In genomic region chr16:56451753-56452689, GRCh38 we compare ENCODE assay signal across 8 cellular contexts.
A peak's percentile ranks its signal among the peaks of the same experiment; 100 is the strongest.
DNase-seq lines count a peak whose midpoint lies in the region; ATAC-seq, FAIRE-seq and TF ChIP-seq lines count a peak whose summit lies in the region.

No MANE protein-coding gene starts in this region.

- peak; percentile 48 for DNase-seq in DMS53 treated with DMSO at 0.1 percent for 48 hours (lab: John Stamatoyannopoulos, UW; ENCODE audit: unreplicated experiment)
- DNase-seq in GM19239 (ENCODE audit: insufficient read length, low spot score), result no peak
- peak; percentile 32 for DNase-seq in brain microvascular endothelial cell
- peak; percentile 52 for DNase-seq in iris pigment epithelial cell (ENCODE audit: low read depth)
- peak; percentile 38 for DNase-seq in stimulated activated CD8-positive, alpha-beta memory T cell treated with anti-CD3 and anti-CD28 coated beads, Interleukin-4, amount 100 ng/mL, for 48 hours
- DNase-seq in GDM1 (lab: John Stamatoyannopoulos, UW), result no peak

- peak; percentile 57 for FAIRE-seq in GM19239 (lab: Jason Lieb, UNC)

- in situ Hi-C loops in brain microvascular endothelial cell (cut with HindIII; ENCODE audit: low pct_ligation_motif_present, low sequenced_read_pairs), result no loop called here

- H3K36me3 ChIP-seq in OCI-LY3 (replicated peaks; ENCODE audit: low read depth, low read length) (peaks cover 36% of the 10 kb centered on the region), brain microvascular endothelial cell (replicated peaks) (peaks cover 25% of the 10 kb centered on the region)

- peaks cover 36% of the 10 kb centered on the region for H4K20me1 ChIP-seq in OCI-LY3 (ENCODE audit: insufficient read depth, low read length)

- H3K4me1 ChIP-seq in OCI-LY3 (ENCODE audit: low read length), result peaks cover 41% of the 10 kb centered on the region

- H3K4me3 ChIP-seq in OCI-LY3 (ENCODE audit: low read length) (peak overlapping the region; percentile 95), brain microvascular endothelial cell (ENCODE audit: low read depth, low read length) (peak overlapping the region; percentile 89)

- H3K27me3 ChIP-seq in OCI-LY3 (ENCODE audit: low read depth, low read length), result no peaks in the 10 kb centered on the region
- no peaks in the 10 kb centered on the region for H3K27me3 ChIP-seq in brain microvascular endothelial cell (replicated peaks)

- H3K27ac ChIP-seq in OCI-LY3 (ENCODE audit: low read length), result peak overlapping the region; percentile 30
- H3K27ac ChIP-seq in brain microvascular endothelial cell, result peak overlapping the region; percentile 77

- peak overlapping the region; percentile 66 for H3K4me2 ChIP-seq in OCI-LY3 (ENCODE audit: low read length)

- H3K79me2 ChIP-seq in OCI-LY3 (ENCODE audit: low read length), result peaks cover 67% of the 10 kb centered on the region

- TF ChIP-seq CTCF in OCI-LY3 (IDR thresholded peaks at IDR 0.05; ENCODE audit: low read depth, low read length), result no peak
- no peak for TF ChIP-seq CTCF in brain microvascular endothelial cell (IDR thresholded peaks at IDR 0.05; ENCODE audit: low read depth, low read length, missing control alignments)

- H2AFZ ChIP-seq in OCI-LY3 (ENCODE audit: low read depth, low read length), result peak overlapping the region; percentile 63

- ATAC-seq in HG03139 (IDR thresholded peaks at IDR 0.05; ENCODE audit: unreplicated experiment), result peak; percentile 34

- peak overlapping the region; percentile 80 for H3K9ac ChIP-seq in OCI-LY3 (ENCODE audit: low read length)

- H3K9me3 ChIP-seq in OCI-LY3 (ENCODE audit: insufficient read depth, low read length), result no peaks in the 10 kb centered on the region

Comparison
In these comparisons a context has a peak if more than half of its experiments do, and no peak if none do; other contexts are left out.
1. DNase-seq: peak in DMS53 treated with DMSO at 0.1 percent for 48 hours (single experiment), brain microvascular endothelial cell (single experiment), iris pigment epithelial cell (single experiment) and stimulated activated CD8-positive, alpha-beta memory T cell treated with anti-CD3 and anti-CD28 coated beads, Interleukin-4, amount 100 ng/mL, for 48 hours (single experiment); none in GM19239 (single experiment) and GDM1 (single experiment).